Comparison of ENCODE assay signal across 22 cellular contexts in the genomic region with DNA sequence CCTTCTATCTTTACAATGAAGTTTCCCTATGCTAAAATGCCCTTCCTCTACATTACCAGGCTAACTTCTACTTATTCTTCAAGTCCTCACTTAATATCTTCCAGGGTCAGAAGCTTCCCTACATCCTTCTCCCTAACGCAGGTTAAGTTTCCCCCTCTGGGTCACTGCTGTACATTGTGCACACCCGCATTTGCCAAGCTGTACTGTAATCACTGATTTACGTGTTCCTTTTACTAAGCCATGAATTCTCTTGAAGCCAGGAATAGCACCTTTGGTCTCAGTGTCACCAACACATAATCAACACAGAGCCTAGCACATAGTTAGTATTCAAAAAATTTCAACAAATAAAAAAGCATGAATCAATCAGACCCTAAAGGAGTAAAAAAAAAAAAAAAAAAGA.
"Had no signal": no experiment of that assay in that cellular context is flagged by ENCODE, and none has a peak within 500 bp of the region (broad histone marks: within the 10 kb centered on the region; RNA-seq: fewer than 3 reads in every experiment).

No MANE protein-coding gene starts in this region.

- H3K27me3 ChIP-seq: cardiac muscle cell, thyroid gland, upper lobe of right lung had no signal

- ATAC-seq: activated CD4-positive, CD25-positive, alpha-beta regulatory T cell treated with anti-CD3 and anti-CD28 coated beads, Interleukin-2, amount 50 U/mL, for 24 hours; activated naive CD8-positive, alpha-beta T cell treated with anti-CD3 and anti-CD28 coated beads, Interleukin-2, amount 50 U/mL, for 24 hours; mucosa of descending colon; sciatic nerve; stimulated activated naive B cell treated with anti-CD40 and anti-IgM and Interleukin-4, amounts not matched to agents 10 μg/mL and 1 μg/mL and 100 μg/mL, for 72 hours; upper lobe of right lung had no signal

- H3K9me3 Mint-ChIP-seq: activated naive CD8-positive, alpha-beta T cell treated with anti-CD3 and anti-CD28 coated beads, Interleukin-2, amount 50 U/mL, for 24 hours; activated T-helper 2 cell treated with anti-CD3 and anti-CD28 coated beads, Interferon-gamma antibody, Interleukin-2, Interleukin-4, amounts not matched to agents 10 μg/mL and 5 μg/mL and 100 μg/mL, durations not matched to agents 14 hours and 24 hours and 36 hours; nephron progenitor cell; stimulated activated naive B cell treated with anti-CD40 and anti-IgM and Interleukin-4, amounts not matched to agents 10 μg/mL and 1 μg/mL and 100 μg/mL, for 72 hours had no signal

- DNase-seq: activated CD4-positive, alpha-beta T cell treated with anti-CD3 and anti-CD28 coated beads, Interleukin-2, amount 50 U/mL, for 1 hour; activated naive CD4-positive, alpha-beta T cell; activated naive CD8-positive, alpha-beta T cell treated with anti-CD3 and anti-CD28 coated beads, Interleukin-2, amount 50 U/mL, for 24 hours; activated T-cell treated with anti-CD3 and anti-CD28 coated beads, Interleukin-2, amount 50 U/mL, for 1 hour; effector CD4-positive, alpha-beta T cell; hippocampal formation; mesenchymal stem cell; mucosa of descending colon; nephron progenitor cell; SK-N-SH; small intestine; stimulated activated naive B cell treated with anti-CD40 and anti-IgM and Interleukin-4, amounts not matched to agents 10 μg/mL and 1 μg/mL and 100 μg/mL, for 72 hours; substantia nigra; thyroid gland; upper lobe of right lung had no signal

- H3K4me1 ChIP-seq: parathyroid adenoma, upper lobe of right lung had no signal

- H3K27ac Mint-ChIP-seq: activated naive CD8-positive, alpha-beta T cell treated with anti-CD3 and anti-CD28 coated beads, Interleukin-2, amount 50 U/mL, for 24 hours; activated T-helper 2 cell treated with anti-CD3 and anti-CD28 coated beads, Interferon-gamma antibody, Interleukin-2, Interleukin-4, amounts not matched to agents 10 μg/mL and 5 μg/mL and 100 μg/mL, durations not matched to agents 14 hours and 24 hours and 36 hours; dendritic cell treated with granulocyte-macrophage colony-stimulating factor and Interleukin-4, amounts not matched to agents 40 ng/mL and 50 ng/mL, for 4 days; nephron progenitor cell; stimulated activated naive B cell treated with anti-CD40 and anti-IgM and Interleukin-4, amounts not matched to agents 10 μg/mL and 1 μg/mL and 100 μg/mL, for 72 hours had no signal

- H3K4me3 Mint-ChIP-seq: activated naive CD8-positive, alpha-beta T cell treated with anti-CD3 and anti-CD28 coated beads, Interleukin-2, amount 50 U/mL, for 24 hours; dendritic cell treated with granulocyte-macrophage colony-stimulating factor and Interleukin-4, amounts not matched to agents 40 ng/mL and 50 ng/mL, for 4 days; nephron progenitor cell; stimulated activated naive B cell treated with anti-CD40 and anti-IgM and Interleukin-4, amounts not matched to agents 10 μg/mL and 1 μg/mL and 100 μg/mL, for 72 hours had no signal

- H3K27me3 Mint-ChIP-seq: activated naive CD8-positive, alpha-beta T cell treated with anti-CD3 and anti-CD28 coated beads, Interleukin-2, amount 50 U/mL, for 24 hours; dendritic cell treated with granulocyte-macrophage colony-stimulating factor and Interleukin-4, amounts not matched to agents 40 ng/mL and 50 ng/mL, for 4 days; stimulated activated naive B cell treated with anti-CD40 and anti-IgM and Interleukin-4, amounts not matched to agents 10 μg/mL and 1 μg/mL and 100 μg/mL, for 72 hours had no signal

- H3K9me3 ChIP-seq: mucosa of descending colon, SK-N-SH, thyroid gland, upper lobe of right lung had no signal

- H3K27ac ChIP-seq: cardiac muscle cell, parathyroid adenoma, thyroid gland, upper lobe of right lung, VCaP had no signal

- H3K4me3 ChIP-seq: cardiac muscle cell, mucosa of descending colon, thyroid gland, upper lobe of right lung had no signal
